25 cellular contexts compared by ENCODE assay signal in genomic region chr5:107169871-107170270, GRCh38.
"Had no signal": no experiment of that assay in that cellular context is flagged by ENCODE, and none has a peak within 500 bp of the region (broad histone marks: within the 10 kb centered on the region; RNA-seq: fewer than 3 reads in every experiment).

No MANE protein-coding gene starts in this region.

- DNase-seq: activated B cell treated with CpG ODN at 0.5 μM for 24 hours; activated CD4-positive, alpha-beta T cell treated with anti-CD3 and anti-CD28 coated beads for 48 hours; activated CD4-positive, alpha-beta T cell treated with anti-CD3 and anti-CD28 coated beads, Interleukin-2, amount 50 U/mL, for 1 hour; activated CD4-positive, alpha-beta T cell treated with anti-CD3 and anti-CD28 coated beads, Interleukin-2, amount 50 U/mL, for 48 hours; activated CD8-positive, alpha-beta memory T cell treated with anti-CD3 and anti-CD28 coated beads for 24 hours; activated CD8-positive, alpha-beta T cell treated with anti-CD3 and anti-CD28 coated beads for 36 hours; activated effector memory CD4-positive, alpha-beta T cell treated with Interleukin-2 at 50 U/mL for 16 hours; activated gamma-delta T cell treated with Interleukin-2 at 50 U/mL for 16 hours; activated naive CD4-positive, alpha-beta T cell treated with Interleukin-2 at 50 U/mL for 16 hours; activated naive CD8-positive, alpha-beta T cell treated with anti-CD3 and anti-CD28 coated beads for 36 hours; activated T-cell treated with anti-CD3 and anti-CD28 coated beads, Interleukin-2, amount 50 U/mL, for 4 hours; amniotic stem cell; anterior cingulate cortex; brain microvascular endothelial cell; cortex of kidney; dermis blood vessel endothelial cell; effector CD4-positive, alpha-beta T cell; effector memory CD8-positive, alpha-beta T cell; gastrocnemius medialis; glutamatergic neuron; heart left ventricle; T-helper 1 cell; T-helper 17 cell; T1000; WERI-Rb-1 had no signal

- H3K4me3 ChIP-seq: gastrocnemius medialis, heart left ventricle had no signal
